In genomic region chr7:132904209-132904608, GRCh38 we compare ENCODE assay signal across 16 cellular contexts.
"Had no signal": no experiment of that assay in that cellular context is flagged by ENCODE, and none has a peak within 500 bp of the region (broad histone marks: within the 10 kb centered on the region; RNA-seq: fewer than 3 reads in every experiment).

No MANE protein-coding gene starts in this region.

- FAIRE-seq: kidney, small intestine had no signal

- H3K4me1 Mint-ChIP-seq: activated CD4-positive, alpha-beta T cell treated with anti-CD3 and anti-CD28 coated beads, Interleukin-2, amount 10 ng/mL, durations not matched to agents 7 days and 5 days; memory B cell had no signal

- H3K27me3 ChIP-seq: dorsolateral prefrontal cortex, hepatocyte, SJCRH30 had no signal

- H3K27ac ChIP-seq: dorsolateral prefrontal cortex, hepatocyte, left ventricle myocardium inferior, SJCRH30, thoracic aorta had no signal

- H3K4me3 ChIP-seq: dorsolateral prefrontal cortex, hepatocyte, left ventricle myocardium inferior, SJCRH30, thoracic aorta had no signal

- H2AFZ ChIP-seq: hepatocyte had no signal

- H3K27me3 Mint-ChIP-seq: activated CD4-positive, alpha-beta T cell treated with anti-CD3 and anti-CD28 coated beads, Interleukin-2, amount 10 ng/mL, durations not matched to agents 7 days and 5 days; memory B cell; T-helper 17 cell had no signal

- ATAC-seq: right cardiac atrium, T-helper 17 cell had no signal

- H3K27ac Mint-ChIP-seq: activated CD4-positive, alpha-beta T cell treated with anti-CD3 and anti-CD28 coated beads, Interleukin-2, amount 10 ng/mL, durations not matched to agents 7 days and 5 days; endodermal cell; memory B cell; nephron progenitor cell; T-helper 17 cell had no signal

- H3K9me3 ChIP-seq: thoracic aorta had no signal

- DNase-seq: activated CD4-positive, alpha-beta T cell treated with anti-CD3 and anti-CD28 coated beads, Interleukin-2, amount 10 ng/mL, durations not matched to agents 7 days and 5 days; activated gamma-delta T cell treated with Interleukin-2 at 50 U/mL for 16 hours; aorta; dorsolateral prefrontal cortex; endodermal cell; kidney; left ventricle myocardium inferior; nephron progenitor cell; occipital lobe; right cardiac atrium; SJCRH30; small intestine; T-helper 17 cell had no signal

- H3K4me2 ChIP-seq: hepatocyte had no signal

- H3K4me3 Mint-ChIP-seq: activated CD4-positive, alpha-beta T cell treated with anti-CD3 and anti-CD28 coated beads, Interleukin-2, amount 10 ng/mL, durations not matched to agents 7 days and 5 days; endodermal cell; memory B cell; nephron progenitor cell; T-helper 17 cell had no signal

- H3K36me3 ChIP-seq: thoracic aorta had no signal
